24 cellular contexts compared by ENCODE assay signal in genomic region chr12:105300883-105301282, GRCh38. TPM values are rescaled to one million over a fixed set of nuclear protein-coding genes. Genes with fewer than 3 reads are reported as not detected.
DNase-seq lines count a peak whose midpoint lies in the region; ATAC-seq and TF ChIP-seq lines count a peak whose summit lies in the region.
"Had no signal": no experiment of that assay in that cellular context is flagged by ENCODE, and none has a peak within 500 bp of the region (broad histone marks: within the 10 kb centered on the region; RNA-seq: fewer than 3 reads in every experiment).

No MANE protein-coding gene starts in this region.

- no peak overlapping the region for H3K27ac Mint-ChIP-seq in GM23338
- no peak overlapping the region for H3K27ac Mint-ChIP-seq in WTC11
- no peak overlapping the region for H3K27ac Mint-ChIP-seq in endothelial cell (ENCODE audit: unreplicated experiment)
- H3K27ac Mint-ChIP-seq in CD4-positive, alpha-beta memory T cell, result peak overlapping the region in 1 of 7 donors; percentile 33
- H3K27ac Mint-ChIP-seq: B cell; CD4-positive, alpha-beta T cell; CD8-positive, alpha-beta memory T cell had no signal

- no peaks in the 10 kb centered on the region for H3K79me2 ChIP-seq in GM23338 (replicated peaks; ENCODE audit: insufficient read depth)

- ATAC-seq in GM23338, result peak; percentile 50
- peak; percentile 71 for ATAC-seq in WTC11
- ATAC-seq: A549, GM12878 had no signal

- H3K27me3 ChIP-seq in GM23338 (ENCODE audit: insufficient read depth), result no peaks in the 10 kb centered on the region
- no peaks in the 10 kb centered on the region for H3K27me3 ChIP-seq in CD4-positive, alpha-beta memory T cell (ENCODE audit: insufficient read depth, low read length)
- H3K27me3 ChIP-seq: BLaER1 treated with 17β-estradiol and CSF1 and Interleukin-3, amounts not matched to agents 10 nM and 100 nM had no signal

- intact Hi-C loops in CD4-positive, alpha-beta memory T cell (cut with micrococcal nuclease), result no loop called here

- no peak overlapping the region for H3K27ac ChIP-seq in GM23338 (ENCODE audit: low read depth)
- H3K27ac ChIP-seq in CD4-positive, alpha-beta memory T cell (ENCODE audit: low read depth, low read length), result no peak overlapping the region
- H3K27ac ChIP-seq: 22Rv1; A549; BLaER1 treated with 17β-estradiol and CSF1 and Interleukin-3, amounts not matched to agents 10 nM and 100 nM; C4-2B had no signal

- no peak overlapping the region for H3K4me3 Mint-ChIP-seq in GM23338
- no peak overlapping the region for H3K4me3 Mint-ChIP-seq in WTC11
- H3K4me3 Mint-ChIP-seq in endothelial cell (ENCODE audit: unreplicated experiment), result peak overlapping the region; percentile 16
- no peak overlapping the region for H3K4me3 Mint-ChIP-seq in CD4-positive, alpha-beta memory T cell
- H3K4me3 Mint-ChIP-seq: B cell; CD4-positive, alpha-beta T cell; CD8-positive, alpha-beta memory T cell had no signal

- H3K9me3 Mint-ChIP-seq in GM23338, result peaks cover 50% of the 10 kb centered on the region
- H3K9me3 Mint-ChIP-seq in WTC11, result peaks cover 74% of the 10 kb centered on the region
- H3K9me3 Mint-ChIP-seq in endothelial cell (ENCODE audit: unreplicated experiment), result peaks cover 7% of the 10 kb centered on the region
- H3K9me3 Mint-ChIP-seq in CD4-positive, alpha-beta memory T cell, result peaks cover 2 to 32% (median 25%) of the 10 kb centered on the region in 8 donors

- peaks cover 14% of the 10 kb centered on the region; the same call in 1 of the 2 replicates for H3K36me3 ChIP-seq in GM23338 (ENCODE audit: insufficient read depth)
- no peaks in the 10 kb centered on the region for H3K36me3 ChIP-seq in CD4-positive, alpha-beta memory T cell (ENCODE audit: insufficient read depth, low read length)
- H3K36me3 ChIP-seq: BLaER1 treated with 17β-estradiol and CSF1 and Interleukin-3, amounts not matched to agents 10 nM and 100 nM had no signal

- H3K9me2 ChIP-seq in GM23338 (ENCODE audit: insufficient read depth), result no peaks in the 10 kb centered on the region

- peaks cover 17% of the 10 kb centered on the region for H3K4me1 Mint-ChIP-seq in GM23338
- H3K4me1 Mint-ChIP-seq in WTC11, result peaks cover 18% of the 10 kb centered on the region
- H3K4me1 Mint-ChIP-seq in endothelial cell (ENCODE audit: unreplicated experiment), result no peaks in the 10 kb centered on the region
- H3K4me1 Mint-ChIP-seq in CD4-positive, alpha-beta memory T cell, result no peaks in the 10 kb centered on the region
- H3K4me1 Mint-ChIP-seq: B cell; CD8-positive, alpha-beta memory T cell had no signal

- H3K36me3 Mint-ChIP-seq in GM23338 (ENCODE audit: low read depth) (peaks cover 39% of the 10 kb centered on the region), WTC11 (peaks cover 43% of the 10 kb centered on the region), endothelial cell (ENCODE audit: low read depth, unreplicated experiment) (peaks cover 18% of the 10 kb centered on the region)
- peaks cover 2 to 7% of the 10 kb centered on the region in 2 donors for H3K36me3 Mint-ChIP-seq in CD4-positive, alpha-beta memory T cell

- H4K20me1 ChIP-seq in GM23338 (replicated peaks; ENCODE audit: insufficient read depth), result no peaks in the 10 kb centered on the region
- H4K20me1 ChIP-seq: BLaER1 treated with 17β-estradiol and CSF1 and Interleukin-3, amounts not matched to agents 10 nM and 100 nM had no signal

- no peak overlapping the region for H2AFZ ChIP-seq in GM23338

- peaks cover 14% of the 10 kb centered on the region for H3K4me1 ChIP-seq in GM23338 (ENCODE audit: insufficient read depth)
- no peaks in the 10 kb centered on the region for H3K4me1 ChIP-seq in CD4-positive, alpha-beta memory T cell (ENCODE audit: insufficient read depth, low read length)
- H3K4me1 ChIP-seq: A549; BLaER1 treated with 17β-estradiol and CSF1 and Interleukin-3, amounts not matched to agents 10 nM and 100 nM had no signal

- TF ChIP-seq CTCF in GM23338 (conservative IDR thresholded peaks at IDR 0.05; ENCODE audit: low read depth in 2 of 2) (0 out of 4 replicates have a peak, but pooled peaks of 1 of the 2 experiments have one; percentile 1), WTC11 (IDR thresholded peaks at IDR 0.05) (no peak), endothelial cell (IDR thresholded peaks at IDR 0.05; ENCODE audit: unreplicated experiment) (no peak)

- H3K4me3 ChIP-seq in GM23338, result no peak overlapping the region
- no peak overlapping the region for H3K4me3 ChIP-seq in CD4-positive, alpha-beta memory T cell (ENCODE audit: low read length in 2 of 2)
- H3K4me3 ChIP-seq: A549; BLaER1 treated with 17β-estradiol and CSF1 and Interleukin-3, amounts not matched to agents 10 nM and 100 nM; GM12878 had no signal

- POLR2A ChIA-PET in WTC11 (lab: Charles Lee), result no interaction called here
- POLR2A ChIA-PET in CD4-positive, alpha-beta memory T cell (lab: Charles Lee; ENCODE audit: partially characterized antibody), result no interaction called here

- H3K27me3 Mint-ChIP-seq in GM23338 (ENCODE audit: insufficient read depth, low read depth, poor library complexity) (peaks cover 3% of the 10 kb centered on the region), WTC11 (ENCODE audit: low read depth) (peaks cover 3% of the 10 kb centered on the region; the same call in 1 of the 2 replicates), endothelial cell (ENCODE audit: unreplicated experiment) (no peaks in the 10 kb centered on the region)
- peaks cover 0 to 6% of the 10 kb centered on the region in 2 donors for H3K27me3 Mint-ChIP-seq in CD4-positive, alpha-beta memory T cell
- H3K27me3 Mint-ChIP-seq: CD4-positive, alpha-beta T cell had no signal

- DNase-seq in NCI-H146 (lab: John Stamatoyannopoulos, UW), result peak; percentile 31
- no peak for DNase-seq in NCI-H146 treated with DMSO at 0.1 percent for 48 hours (lab: John Stamatoyannopoulos, UW; ENCODE audit: unreplicated experiment)
- no peak for DNase-seq in GM23338 (ENCODE audit: low spot score)
- DNase-seq in WTC11 (ENCODE audit: low spot score), result no peak
- no peak for DNase-seq in endothelial cell (ENCODE audit: low spot score)
- no peak for DNase-seq in CD4-positive, alpha-beta memory T cell
- DNase-seq in central memory CD4-positive, alpha-beta T cell, result no peak
- DNase-seq: AML-193; CD4-positive, alpha-beta T cell; CD8-positive, alpha-beta memory T cell; COR-L47; DMS 273 treated with DMSO at 0.1 percent for 48 hours; DMS153; DMS53; DMS79; DND-41; EL; GDM1 had no signal

- H3K4me2 ChIP-seq in GM23338, result no peak overlapping the region
- H3K4me2 ChIP-seq: A549; BLaER1 treated with 17β-estradiol and CSF1 and Interleukin-3, amounts not matched to agents 10 nM and 100 nM had no signal

- no peaks in the 10 kb centered on the region for H3K9me3 ChIP-seq in CD4-positive, alpha-beta memory T cell (ENCODE audit: control insufficient read depth in 1 of 2, low read length in 2 of 2)

- H3F3A ChIP-seq in GM23338 (replicated peaks; ENCODE audit: low read depth), result no peaks in the 10 kb centered on the region

- CTCF ChIA-PET in WTC11 (lab: Charles Lee), result no interaction called here
- CTCF ChIA-PET in CD4-positive, alpha-beta memory T cell (lab: Charles Lee; ENCODE audit: partially characterized antibody), result no interaction called here

TF ChIP-seq in GM23338, 12 proteins besides CTCF, POLR2A, EP300 and RAD21 (continues in another document):
- no peak for TF ChIP-seq STAT1 (IDR thresholded peaks at IDR 0.05; ENCODE audit: unreplicated experiment)

TF ChIP-seq in WTC11, 78 proteins besides CTCF, POLR2A, EP300 and RAD21 (continues in another document):
- no peak for TF ChIP-seq SMAD3 (CRISPR knock-in tag; IDR thresholded peaks at IDR 0.05; ENCODE audit: borderline replicate concordance)
- TF ChIP-seq CREM (CRISPR knock-in tag; IDR thresholded peaks at IDR 0.05), result no peak
- no peak for TF ChIP-seq ETV6 (CRISPR knock-in tag; IDR thresholded peaks at IDR 0.05)
- TF ChIP-seq PRDM15 (CRISPR knock-in tag; IDR thresholded peaks at IDR 0.05), result no peak
- no peak for TF ChIP-seq ZNF121 (CRISPR knock-in tag; IDR thresholded peaks at IDR 0.05)
- TF ChIP-seq CREB1 (CRISPR knock-in tag; IDR thresholded peaks at IDR 0.05), result no peak
- TF ChIP-seq EMX1 (CRISPR knock-in tag; IDR thresholded peaks at IDR 0.05), result no peak
- TF ChIP-seq GABPB1 (CRISPR knock-in tag; IDR thresholded peaks at IDR 0.05), result no peak

RNA-seq across cellular contexts. Expression of gene C12orf75, which starts 29.6 kb away (rescaled TPM):
- 35.1 and 43.9 TPM in 2 replicates for total RNA-seq in GM23338 (2014; rRNA removed; shearing (Covaris generic))
- 69.8 and 73.5 TPM in 2 replicates for polyA plus RNA-seq in GM23338 (2016; fragmentation: Nextera tagmentation; extraction: Ambion mirVana)
- total RNA-seq in WTC11 (2021) (25.5 to 31.2 TPM (median 27.4 TPM) in 3 replicates), endothelial cell (ENCODE audit: unreplicated experiment) (24.0 TPM)
- total RNA-seq in CD4-positive, alpha-beta memory T cell, result 10 to 100 TPM; 12.1 to 14.6 TPM
- 100 to 1,000 TPM in 1 of 2 donors, 10 to 100 TPM in 1; 83.4 to 117 TPM for polyA plus RNA-seq in CD4-positive, alpha-beta memory T cell
